ENCODE assay signal across 8 cellular contexts in genomic region chr1:235998812-235999211, GRCh38.
DNase-seq lines count a peak whose midpoint lies in the region; ATAC-seq and TF ChIP-seq lines count a peak whose summit lies in the region.

No MANE protein-coding gene starts in this region.

- no peaks in the 10 kb centered on the region for H3F3A ChIP-seq in PC-3 (ENCODE audit: low read length, unreplicated experiment)

- peak overlapping the region; percentile 78 for H3K9ac ChIP-seq in PC-3 (ENCODE audit: low read length)

- BruUV-seq in PC-3 (replicated peaks; lab: Mats Ljungman, UMichigan), result no TSS peak

- no peak for TF ChIP-seq CTCF in PC-3 (conservative IDR thresholded peaks at IDR 0.05; ENCODE audit: low read depth, low read length)
- no peak for TF ChIP-seq CTCF in brain microvascular endothelial cell (IDR thresholded peaks at IDR 0.05; ENCODE audit: low read depth, low read length, missing control alignments)

- ATAC-seq in GM18499 (IDR thresholded peaks at IDR 0.05; ENCODE audit: insufficient read depth, unreplicated experiment) (peak; percentile 23), GM21786 (IDR thresholded peaks at IDR 0.05; ENCODE audit: unreplicated experiment) (peak; percentile 39), PC-3 (no peak)

- peak; percentile 8 for DNase-seq in PC-3
- DNase-seq in brain microvascular endothelial cell, result no peak
- peak; percentile 24 for DNase-seq in stimulated activated CD8-positive, alpha-beta memory T cell treated with anti-CD3 and anti-CD28 coated beads, Interleukin-4, amount 100 ng/mL, for 24 hours (ENCODE audit: low read depth)
- no peak for DNase-seq in epidermal melanocyte (ENCODE audit: insufficient read length, low spot score)
- no peak for DNase-seq in NCI-H146 treated with DMSO at 0.1 percent for 48 hours (lab: John Stamatoyannopoulos, UW; ENCODE audit: unreplicated experiment)
- no peak for DNase-seq in globus pallidus (ENCODE audit: low spot score)

- H3K4me3 ChIP-seq in PC-3 (ENCODE audit: low read length) (no peak overlapping the region), brain microvascular endothelial cell (ENCODE audit: low read depth, low read length) (no peak overlapping the region)

- peaks cover 34% of the 10 kb centered on the region for H3K4me1 ChIP-seq in PC-3 (ENCODE audit: insufficient read depth, low read length)

- H3K79me2 ChIP-seq in PC-3 (ENCODE audit: low read length), result no peaks in the 10 kb centered on the region

- CTCF ChIA-PET in PC-3 (lab: Charles Lee), result interaction anchor here (0.6 to 1.0 kb wide), 2 partner anchors 27 to 96 kb away, joined by 4 to 6 read pairs; no protein-coding TSS in a partner anchor

- H3K36me3 ChIP-seq in PC-3 (ENCODE audit: low read depth, low read length), result no peaks in the 10 kb centered on the region
- no peaks in the 10 kb centered on the region for H3K36me3 ChIP-seq in brain microvascular endothelial cell (replicated peaks)

- intact Hi-C loops in PC-3 (cut with micrococcal nuclease), result no loop called here

- H3K9me3 ChIP-seq in PC-3 (ENCODE audit: low read length), result no peaks in the 10 kb centered on the region

- no peaks in the 10 kb centered on the region for H3K27me3 ChIP-seq in PC-3 (ENCODE audit: low read length)
- H3K27me3 ChIP-seq in brain microvascular endothelial cell (replicated peaks), result no peaks in the 10 kb centered on the region

- H3K4me2 ChIP-seq in PC-3 (ENCODE audit: low read length), result peak overlapping the region; percentile 33; the same call in 1 of the 2 replicates

- in situ Hi-C loops in brain microvascular endothelial cell (cut with HindIII; ENCODE audit: low pct_ligation_motif_present, low sequenced_read_pairs), result no loop called here

- no peaks in the 10 kb centered on the region for H4K20me1 ChIP-seq in PC-3 (ENCODE audit: low read length)

- H2AFZ ChIP-seq in PC-3 (ENCODE audit: low read length), result no peak overlapping the region

- peak overlapping the region; percentile 96 for H3K27ac ChIP-seq in PC-3 (ENCODE audit: low read length)
- H3K27ac ChIP-seq in brain microvascular endothelial cell, result peak overlapping the region; percentile 91

- H3K9me2 ChIP-seq in PC-3 (replicated peaks; ENCODE audit: low read length), result no peaks in the 10 kb centered on the region

- POLR2A ChIA-PET in PC-3 (lab: Charles Lee; ENCODE audit: unreplicated experiment), result no interaction called here

Comparison
In these comparisons a context has a peak if more than half of its experiments do, and no peak if none do; other contexts are left out.
1. DNase-seq: peak in PC-3 (single experiment) and stimulated activated CD8-positive, alpha-beta memory T cell treated with anti-CD3 and anti-CD28 coated beads, Interleukin-4, amount 100 ng/mL, for 24 hours (single experiment); none in brain microvascular endothelial cell (single experiment), epidermal melanocyte (single experiment), NCI-H146 treated with DMSO at 0.1 percent for 48 hours (single experiment) and globus pallidus (single experiment).